In genomic region chr3:64956619-64957018, GRCh38 we compare ENCODE assay signal across 28 cellular contexts.
DNase-seq lines count a peak whose midpoint lies in the region; ATAC-seq and TF ChIP-seq lines count a peak whose summit lies in the region.
"Had no signal": no experiment of that assay in that cellular context is flagged by ENCODE, and none has a peak within 500 bp of the region (broad histone marks: within the 10 kb centered on the region; RNA-seq: fewer than 3 reads in every experiment).

No MANE protein-coding gene starts in this region.

- H3K27ac ChIP-seq in SJCRH30 = peak overlapping the region; percentile 66
- H3K27ac ChIP-seq in tibial nerve = peak overlapping the region in 3 of 4 donors; percentile 17 to 79 (median 61)
- no peak overlapping the region for H3K27ac ChIP-seq in prostate gland

- ATAC-seq in Right ventricle myocardium superior (ENCODE audit: poor library complexity) (peak; percentile 48), Right ventricle myocardium inferior (no peak), sciatic nerve (peak; percentile 56)
- ATAC-seq: GM23338, HepG2, PC-3 had no signal

- TF ChIP-seq POLR2A in tibial nerve (IDR thresholded peaks at IDR 0.05) (no peak), prostate gland (IDR thresholded peaks at IDR 0.05) (no peak)

- H3K27me3 ChIP-seq in SJCRH30 = no peaks in the 10 kb centered on the region
- H3K27me3 ChIP-seq in tibial nerve = no peaks in the 10 kb centered on the region
- no peaks in the 10 kb centered on the region for H3K27me3 ChIP-seq in prostate gland (replicated peaks; ENCODE audit: insufficient read depth)
- H3K27me3 ChIP-seq: BE2C had no signal

- no peak for TF ChIP-seq EP300 in tibial nerve (IDR thresholded peaks at IDR 0.05)

- H3K9me3 ChIP-seq in SJCRH30 (replicated peaks) (no peaks in the 10 kb centered on the region), tibial nerve (no peaks in the 10 kb centered on the region), prostate gland (no peaks in the 10 kb centered on the region)
- H3K9me3 ChIP-seq: BE2C had no signal

- peak overlapping the region; percentile 51 for H3K4me3 ChIP-seq in SJCRH30
- H3K4me3 ChIP-seq in tibial nerve = no peak overlapping the region
- no peak overlapping the region for H3K4me3 ChIP-seq in prostate gland
- H3K4me3 ChIP-seq: GM23338 had no signal

- H3K36me3 ChIP-seq in SJCRH30 (no peaks in the 10 kb centered on the region), tibial nerve (no peaks in the 10 kb centered on the region), prostate gland (no peaks in the 10 kb centered on the region)
- H3K36me3 ChIP-seq: BE2C had no signal

- 0 out of 2 replicates have a peak, but pooled peaks cover 6% of the 10 kb centered on the region for H3K4me1 ChIP-seq in SJCRH30
- peaks cover 0 to 57% (median 9%) of the 10 kb centered on the region in 4 donors for H3K4me1 ChIP-seq in tibial nerve
- no peaks in the 10 kb centered on the region for H3K4me1 ChIP-seq in prostate gland (replicated peaks)

- intact Hi-C loops in Right ventricle myocardium superior (cut with DNase I) (no loop called here), Right ventricle myocardium inferior (cut with DNase I) (no loop called here), sciatic nerve (cut with DNase I) (no loop called here), prostate gland (cut with DNase I) (loop anchor here (10.0 kb wide), 1 partner anchor 422 kb away; no protein-coding TSS in a partner anchor)

- TF ChIP-seq CTCF in tibial nerve (IDR thresholded peaks at IDR 0.05) (no peak), prostate gland (IDR thresholded peaks at IDR 0.05) (no peak)

- DNase-seq in Right ventricle myocardium superior = no peak
- DNase-seq in Right ventricle myocardium inferior (ENCODE audit: missing footprints) = no peak
- peak; percentile 10 to 53 for DNase-seq in SJCRH30
- no peak for DNase-seq in sciatic nerve (ENCODE audit: low spot score)
- no peak for DNase-seq in tibial nerve (ENCODE audit: low spot score in 2 of 2)
- DNase-seq in T-helper 1 cell = no peak
- DNase-seq in prostate gland (ENCODE audit: low spot score) = no peak
- DNase-seq in germinal center (ENCODE audit: low spot score) = no peak
- DNase-seq: 8988T; ACHN; BE2C; Calu3; CD8-positive, alpha-beta memory T cell; DMS153; H9; Kasumi-1; MV-4-11; NCI-H1105; NCI-H1436 treated with DMSO at 0.1 percent for 48 hours; NCI-H187 treated with DMSO at 0.1 percent for 48 hours; NCI-H2107; NCI-H524; NCI-H748 treated with DMSO at 0.1 percent for 48 hours; NK-92 treated with Interleukin-12 subunit alpha and Interleukin-12 subunit beta, amount 100 ng/mL, for 24 hours; PC-3; SHP77 had no signal

- 18 to 33% methylated on average over 5 of the region's 5 CpGs for WGBS in tibial nerve, 2 donors
- 41% methylated on average over 5 of the region's 5 CpGs for WGBS in prostate gland

Comparison
In these comparisons a context has a peak if more than half of its experiments do, and no peak if none do; other contexts are left out.
1. DNase-seq: peak in SJCRH30 (2 of 2); none in Right ventricle myocardium superior (single experiment), Right ventricle myocardium inferior (single experiment), sciatic nerve (single experiment), tibial nerve (0 of 2), T-helper 1 cell (0 of 5), prostate gland (single experiment) and germinal center (single experiment).
2. H3K27ac ChIP-seq: peak in SJCRH30 (single experiment) and tibial nerve (3 of 4); none in prostate gland (0 of 2).